16 cellular contexts compared by ENCODE assay signal in genomic region chr17:36901506-36901905, GRCh38. TPM values are rescaled to one million over a fixed set of nuclear protein-coding genes. Genes with fewer than 3 reads are reported as not detected.
DNase-seq lines count a peak whose midpoint lies in the region; ATAC-seq, FAIRE-seq and TF ChIP-seq lines count a peak whose summit lies in the region.
"Had no signal": no experiment of that assay in that cellular context is flagged by ENCODE, and none has a peak within 500 bp of the region (broad histone marks: within the 10 kb centered on the region; RNA-seq: fewer than 3 reads in every experiment).

No MANE protein-coding gene starts in this region.

- H3K27ac Mint-ChIP-seq in CD14-positive monocyte, result no peak overlapping the region
- H3K27ac Mint-ChIP-seq: activated naive CD8-positive, alpha-beta T cell treated with anti-CD3 and anti-CD28 coated beads, Interleukin-2, amount 10 ng/mL, durations not matched to agents 7 days and 5 days; stimulated activated naive CD8-positive, alpha-beta T cell treated with anti-CD3 and anti-CD28 coated beads, Interleukin-15, amount 100 ng/mL, for 72 hours had no signal

- no peaks in the 10 kb centered on the region for H3K79me1 ChIP-seq in mesenchymal stem cell (replicated peaks; ENCODE audit: low read length, poor library complexity, severe bottlenecking)

- H3K4me3 ChIP-seq in bronchial epithelial cell (ENCODE audit: low read depth, low read length) (no peak overlapping the region), mesenchymal stem cell (ENCODE audit: insufficient read depth in 1 of 2, low read depth in 1 of 2, low read length in 2 of 2) (no peak overlapping the region)
- H3K4me3 ChIP-seq: colonic mucosa had no signal

- H3K4me2 ChIP-seq in mesenchymal stem cell (ENCODE audit: low read length, poor library complexity, severe bottlenecking), result no peak overlapping the region

- no peak for TF ChIP-seq CTCF in bronchial epithelial cell (IDR thresholded peaks at IDR 0.05; ENCODE audit: insufficient read depth, low read length, severe bottlenecking)
- TF ChIP-seq CTCF in CD14-positive monocyte (IDR thresholded peaks at IDR 0.05), result no peak

- no peak overlapping the region for H2BK12ac ChIP-seq in mesenchymal stem cell (ENCODE audit: low read length in 2 of 2)

- H2BK120ac ChIP-seq in mesenchymal stem cell (ENCODE audit: low read depth, low read length), result no peak overlapping the region

- peak overlapping the region; percentile 79 for H3K27ac ChIP-seq in mesenchymal stem cell (ENCODE audit: low read length, poor library complexity, severe bottlenecking)
- H3K27ac ChIP-seq: colonic mucosa had no signal

- H4K8ac ChIP-seq in mesenchymal stem cell (ENCODE audit: low read length), result no peak overlapping the region

- peaks cover 7 to 26% (median 21%) of the 10 kb centered on the region in 3 donors for H3K27me3 Mint-ChIP-seq in CD14-positive monocyte (ENCODE audit: low read depth in 3 of 3)

- no peak overlapping the region for H2AFZ ChIP-seq in mesenchymal stem cell (ENCODE audit: low read depth, low read length)

- H3K36me3 ChIP-seq in bronchial epithelial cell (ENCODE audit: control insufficient read depth, insufficient read depth, low read length) (no peaks in the 10 kb centered on the region), mesenchymal stem cell (ENCODE audit: control insufficient read depth in 1 of 2, insufficient read depth in 2 of 2, low read depth in 1 of 2, low read length in 2 of 2) (no peaks in the 10 kb centered on the region)
- H3K36me3 ChIP-seq: colonic mucosa had no signal

- H3K23ac ChIP-seq in mesenchymal stem cell (ENCODE audit: low read length in 2 of 2), result no peak overlapping the region

- no peak overlapping the region for H4K91ac ChIP-seq in mesenchymal stem cell (ENCODE audit: low read length)

- peak overlapping the region; percentile 72 for H2AK5ac ChIP-seq in mesenchymal stem cell (ENCODE audit: low read length, severe bottlenecking)

- no peaks in the 10 kb centered on the region for H3K36me3 Mint-ChIP-seq in CD14-positive monocyte
- H3K36me3 Mint-ChIP-seq: activated naive CD8-positive, alpha-beta T cell treated with anti-CD3 and anti-CD28 coated beads, Interleukin-2, amount 10 ng/mL, durations not matched to agents 7 days and 5 days had no signal

- no peaks in the 10 kb centered on the region for H3K9me3 ChIP-seq in mesenchymal stem cell (ENCODE audit: control insufficient read depth, low read length)
- H3K9me3 ChIP-seq: colonic mucosa had no signal

- H3K18ac ChIP-seq in mesenchymal stem cell (ENCODE audit: low read depth in 1 of 2, low read length in 2 of 2), result no peak overlapping the region

- no peak overlapping the region for H3K4me3 Mint-ChIP-seq in CD14-positive monocyte
- H3K4me3 Mint-ChIP-seq: activated naive CD8-positive, alpha-beta T cell treated with anti-CD3 and anti-CD28 coated beads, Interleukin-2, amount 10 ng/mL, durations not matched to agents 7 days and 5 days; stimulated activated naive CD8-positive, alpha-beta T cell treated with anti-CD3 and anti-CD28 coated beads, Interleukin-15, amount 100 ng/mL, for 72 hours had no signal

- intact Hi-C loops in CD14-positive monocyte (cut with micrococcal nuclease), result no loop called here

- H3K27me3 ChIP-seq in bronchial epithelial cell (ENCODE audit: control insufficient read depth, insufficient read depth, low read length) (no peaks in the 10 kb centered on the region), mesenchymal stem cell (ENCODE audit: control insufficient read depth in 1 of 2, insufficient read depth in 1 of 2, low read length in 2 of 2) (peaks cover 0 to 51% of the 10 kb centered on the region in 2 experiments)
- H3K27me3 ChIP-seq: colonic mucosa had no signal

- H2BK5ac ChIP-seq in mesenchymal stem cell (ENCODE audit: low read depth, low read length, poor library complexity, severe bottlenecking), result no peak overlapping the region

- DNase-seq in EL (peak; percentile 23), M059J (ENCODE audit: low read depth) (peak; percentile 87), bronchial epithelial cell (ENCODE audit: low read depth) (peak; percentile 73), mesenchymal stem cell (peak; percentile 48), DMS79 treated with DMSO at 0.1 percent for 48 hours (lab: John Stamatoyannopoulos, UW) (no peak), CD14-positive monocyte (ENCODE audit: low spot score) (no peak)
- DNase-seq in stimulated activated CD4-positive, alpha-beta T cell treated with anti-CD3 and anti-CD28 coated beads, Interleukin-4, amount 100 ng/mL, for 24 hours, result no peak
- DNase-seq: activated CD4-positive, alpha-beta T cell treated with anti-CD3 and anti-CD28 coated beads for 1 hour; activated naive CD8-positive, alpha-beta T cell treated with anti-CD3 and anti-CD28 coated beads, Interleukin-2, amount 10 ng/mL, durations not matched to agents 7 days and 5 days; activated T-cell treated with anti-CD3 and anti-CD28 coated beads for 4 hours; colonic mucosa; DND-41; left cardiac atrium; MM.1S; stimulated activated naive CD8-positive, alpha-beta T cell treated with anti-CD3 and anti-CD28 coated beads, Interleukin-15, amount 100 ng/mL, for 72 hours had no signal

- H3K9me3 Mint-ChIP-seq in CD14-positive monocyte, result peaks cover 0 to 2% (median 0%) of the 10 kb centered on the region in 7 donors
- H3K9me3 Mint-ChIP-seq: activated naive CD8-positive, alpha-beta T cell treated with anti-CD3 and anti-CD28 coated beads, Interleukin-2, amount 10 ng/mL, durations not matched to agents 7 days and 5 days; stimulated activated naive CD8-positive, alpha-beta T cell treated with anti-CD3 and anti-CD28 coated beads, Interleukin-15, amount 100 ng/mL, for 72 hours had no signal

- no peak for FAIRE-seq in bronchial epithelial cell (lab: Jason Lieb, UNC)

- H3K4me1 Mint-ChIP-seq in CD14-positive monocyte, result no peaks in the 10 kb centered on the region
- H3K4me1 Mint-ChIP-seq: activated naive CD8-positive, alpha-beta T cell treated with anti-CD3 and anti-CD28 coated beads, Interleukin-2, amount 10 ng/mL, durations not matched to agents 7 days and 5 days; stimulated activated naive CD8-positive, alpha-beta T cell treated with anti-CD3 and anti-CD28 coated beads, Interleukin-15, amount 100 ng/mL, for 72 hours had no signal

- peaks cover 21% of the 10 kb centered on the region for H3K4me1 ChIP-seq in mesenchymal stem cell (ENCODE audit: control insufficient read depth, insufficient read depth, low read depth, low read length)
- H3K4me1 ChIP-seq: colonic mucosa had no signal

- no peak overlapping the region for H3K4ac ChIP-seq in mesenchymal stem cell (ENCODE audit: low read depth in 1 of 2, low read length in 2 of 2)

- 22% methylated on average over 14 of the region's 14 CpGs for WGBS in mesenchymal stem cell

- H2BK15ac ChIP-seq in mesenchymal stem cell (ENCODE audit: low read depth, poor library complexity, severe bottlenecking), result no peak overlapping the region

- H3K9ac ChIP-seq in mesenchymal stem cell (ENCODE audit: low read length), result no peak overlapping the region

- ATAC-seq in HG02610 (IDR thresholded peaks at IDR 0.05; ENCODE audit: unreplicated experiment), result no peak
- ATAC-seq: left cardiac atrium; stimulated activated naive CD8-positive, alpha-beta T cell treated with anti-CD3 and anti-CD28 coated beads, Interleukin-15, amount 100 ng/mL, for 72 hours had no signal

- H3K14ac ChIP-seq in mesenchymal stem cell (ENCODE audit: low read length in 2 of 2), result no peak overlapping the region

RNA-seq across cellular contexts. Expression of gene LHX1, which starts 35.8 kb away (rescaled TPM):
- 0.81 and 3.5 TPM in 2 replicates for total RNA-seq in M059J (2014; rRNA removed; shearing (Covaris generic))
- not detected in 2 replicates for total RNA-seq in bronchial epithelial cell
- not detected for polyA plus RNA-seq in mesenchymal stem cell (2013, experiment 1 of 2)
- polyA plus RNA-seq in mesenchymal stem cell (2013, experiment 2 of 2), result not detected
- polyA plus RNA-seq in CD14-positive monocyte, result not detected
- total RNA-seq: activated naive CD8-positive, alpha-beta T cell treated with anti-CD3 and anti-CD28 coated beads, Interleukin-2, amount 10 ng/mL, durations not matched to agents 7 days and 5 days; colonic mucosa; left cardiac atrium had no signal

RNA-seq across cellular contexts. Expression of gene AATF, which starts 47.2 kb away (rescaled TPM):
- total RNA-seq in M059J (2014; rRNA removed; shearing (Covaris generic)), result 28.6 and 43.5 TPM in 2 replicates
- 47.5 and 54.0 TPM in 2 replicates for total RNA-seq in bronchial epithelial cell
- polyA plus RNA-seq in mesenchymal stem cell (2013, experiment 1 of 2), result 57.8 TPM
- polyA plus RNA-seq in mesenchymal stem cell (2013, experiment 2 of 2), result 57.0 TPM
- polyA plus RNA-seq in CD14-positive monocyte, result 10 to 100 TPM; 41.1 to 57.9 TPM

Comparison
In these comparisons a context has a peak if more than half of its experiments do, and no peak if none do; other contexts are left out.
1. DNase-seq: peak in EL (single experiment), M059J (single experiment), bronchial epithelial cell (single experiment) and mesenchymal stem cell (single experiment); none in DMS79 treated with DMSO at 0.1 percent for 48 hours (single experiment), CD14-positive monocyte (single experiment) and stimulated activated CD4-positive, alpha-beta T cell treated with anti-CD3 and anti-CD28 coated beads, Interleukin-4, amount 100 ng/mL, for 24 hours (single experiment).